8 cellular contexts compared by ENCODE assay signal in genomic region chr6:42251911-42252637, GRCh38. TPM values are rescaled to one million over a fixed set of nuclear protein-coding genes. Genes with fewer than 3 reads are reported as not detected.
DNase-seq lines count a peak whose midpoint lies in the region; ATAC-seq and TF ChIP-seq lines count a peak whose summit lies in the region.
"Had no signal": no experiment of that assay in that cellular context is flagged by ENCODE, and none has a peak within 500 bp of the region (broad histone marks: within the 10 kb centered on the region; RNA-seq: fewer than 3 reads in every experiment).

No MANE protein-coding gene starts in this region.

- intact Hi-C loops in head of caudate nucleus (cut with DNase I): no loop called here
- intact Hi-C loops in CD4-positive, alpha-beta memory T cell (cut with micrococcal nuclease): no loop called here

- no peaks in the 10 kb centered on the region for H4K20me1 ChIP-seq in smooth muscle cell (ENCODE audit: low read depth)

- TF ChIP-seq CTCF in RWPE2 (IDR thresholded peaks at IDR 0.05; ENCODE audit: poor library complexity, severe bottlenecking) (no peak), smooth muscle cell (IDR thresholded peaks at IDR 0.05; ENCODE audit: borderline replicate concordance, insufficient read depth, poor library complexity, severe bottlenecking) (no peak)

- no peaks in the 10 kb centered on the region for H3K9me3 Mint-ChIP-seq in CD4-positive, alpha-beta memory T cell

- peak overlapping the region in 1 of 8 donors; percentile 21 for H3K4me3 Mint-ChIP-seq in CD4-positive, alpha-beta memory T cell

- H3K27me3 Mint-ChIP-seq in CD4-positive, alpha-beta memory T cell: no peaks in the 10 kb centered on the region

- DNase-seq in HK-2 (ENCODE audit: unreplicated experiment) (peak; percentile 25), RWPE2 (ENCODE audit: low spot score) (no peak), head of caudate nucleus (peak in 34 of 42 donors; percentile 5 to 67 (median 38)), smooth muscle cell (lab: John Stamatoyannopoulos, UW; ENCODE audit: unreplicated experiment) (peak; percentile 12), SIG-M5 (lab: John Stamatoyannopoulos, UW) (no peak)
- DNase-seq in CD4-positive, alpha-beta memory T cell: no peak
- DNase-seq: H7 had no signal

- H3K9me3 ChIP-seq in RWPE2 (ENCODE audit: severe bottlenecking): no peaks in the 10 kb centered on the region
- H3K9me3 ChIP-seq in smooth muscle cell (replicated peaks; ENCODE audit: low read depth): no peaks in the 10 kb centered on the region
- H3K9me3 ChIP-seq in CD4-positive, alpha-beta memory T cell (ENCODE audit: control insufficient read depth in 1 of 2, low read length in 2 of 2): no peaks in the 10 kb centered on the region

- peak overlapping the region; percentile 10 for H3K27ac ChIP-seq in RWPE2 (ENCODE audit: poor library complexity, severe bottlenecking)
- H3K27ac ChIP-seq in smooth muscle cell (ENCODE audit: low read depth): no peak overlapping the region
- H3K27ac ChIP-seq in CD4-positive, alpha-beta memory T cell (ENCODE audit: low read depth, low read length): no peak overlapping the region

- CTCF ChIA-PET in CD4-positive, alpha-beta memory T cell (lab: Charles Lee; ENCODE audit: partially characterized antibody): interaction anchor here (1.6 kb wide), 2 partner anchors 295 kb away, joined by 5 to 10 read pairs; no protein-coding TSS in a partner anchor

- no peaks in the 10 kb centered on the region for H3K4me1 Mint-ChIP-seq in CD4-positive, alpha-beta memory T cell

- H3K79me2 ChIP-seq in smooth muscle cell (ENCODE audit: low read depth): no peaks in the 10 kb centered on the region

- H3K4me3 ChIP-seq in RWPE2 (ENCODE audit: severe bottlenecking) (no peak overlapping the region), smooth muscle cell (no peak overlapping the region)
- H3K4me3 ChIP-seq in CD4-positive, alpha-beta memory T cell (ENCODE audit: low read length in 2 of 2): no peak overlapping the region

- H3K27ac Mint-ChIP-seq in CD4-positive, alpha-beta memory T cell: peak overlapping the region in 2 of 7 donors; percentile 29 to 57

- H3K4me1 ChIP-seq in RWPE2 (ENCODE audit: insufficient read depth, poor library complexity, severe bottlenecking) (peaks cover 16% of the 10 kb centered on the region), smooth muscle cell (ENCODE audit: low read depth) (peaks cover 4% of the 10 kb centered on the region)
- H3K4me1 ChIP-seq in CD4-positive, alpha-beta memory T cell (ENCODE audit: insufficient read depth, low read length): no peaks in the 10 kb centered on the region

- H2AFZ ChIP-seq in smooth muscle cell (ENCODE audit: low read depth): no peak overlapping the region

- H3K9ac ChIP-seq in smooth muscle cell (ENCODE audit: low read depth): no peak overlapping the region

- 50% methylated on average over 9 of the region's 9 CpGs for WGBS in smooth muscle cell (ENCODE audit: low lambda C conversion rate)

- H3F3A ChIP-seq in smooth muscle cell (ENCODE audit: low read depth): no peaks in the 10 kb centered on the region

- H3K27me3 ChIP-seq in RWPE2 (ENCODE audit: insufficient read depth, poor library complexity, severe bottlenecking) (no peaks in the 10 kb centered on the region), smooth muscle cell (ENCODE audit: low read depth) (no peaks in the 10 kb centered on the region)
- H3K27me3 ChIP-seq in CD4-positive, alpha-beta memory T cell (ENCODE audit: insufficient read depth, low read length): no peaks in the 10 kb centered on the region

- peaks cover 47 to 87% of the 10 kb centered on the region in 2 donors for H3K36me3 Mint-ChIP-seq in CD4-positive, alpha-beta memory T cell

- no peak for ATAC-seq in RWPE2 (ENCODE audit: low read depth)
- ATAC-seq in activated CD4-positive, CD25-positive, alpha-beta regulatory T cell treated with anti-CD3 and anti-CD28 coated beads, Interleukin-2, amount 50 U/mL, for 24 hours: no peak

- H3K4me2 ChIP-seq in smooth muscle cell: no peak overlapping the region

- H3K36me3 ChIP-seq in RWPE2 (ENCODE audit: low read depth): peaks cover 42% of the 10 kb centered on the region
- no peaks in the 10 kb centered on the region for H3K36me3 ChIP-seq in smooth muscle cell (ENCODE audit: low read depth)
- peaks cover 50% of the 10 kb centered on the region for H3K36me3 ChIP-seq in CD4-positive, alpha-beta memory T cell (ENCODE audit: insufficient read depth, low read length)

- POLR2A ChIA-PET in CD4-positive, alpha-beta memory T cell (lab: Charles Lee; ENCODE audit: partially characterized antibody): no interaction called here

RNA-seq across cellular contexts. Expression of gene MRPS10, which starts 34.4 kb away (rescaled TPM):
- 45.3 and 47.8 TPM in 2 replicates for total RNA-seq in smooth muscle cell
- polyA plus RNA-seq in smooth muscle cell: 39.9 and 41.1 TPM in 2 replicates
- total RNA-seq in CD4-positive, alpha-beta memory T cell: 10 to 100 TPM; 22.6 to 25.1 TPM
- polyA plus RNA-seq in CD4-positive, alpha-beta memory T cell: 10 to 100 TPM; 40.3 to 57.5 TPM

RNA-seq across cellular contexts. Expression of gene GUCA1B, which starts 57.3 kb away (rescaled TPM):
- 0.27 TPM in 2 replicates for total RNA-seq in smooth muscle cell
- polyA plus RNA-seq in smooth muscle cell: 0.24 TPM in 1 of 2 replicates, not detected in the other
- total RNA-seq in CD4-positive, alpha-beta memory T cell: 1 to 10 TPM; 4.1 to 5.3 TPM
- under 1 TPM in 1 of 2 donors, not detected in 1; 0.17 TPM for polyA plus RNA-seq in CD4-positive, alpha-beta memory T cell

Comparison
In these comparisons a context has a peak if more than half of its experiments do, and no peak if none do; other contexts are left out.
1. DNase-seq: peak in HK-2 (single experiment), head of caudate nucleus (34 of 42) and smooth muscle cell (single experiment); none in RWPE2 (single experiment), SIG-M5 (single experiment) and CD4-positive, alpha-beta memory T cell (0 of 5).